ENCODE assay signal across 9 cellular contexts in genomic region chr2:27428213-27428977, GRCh38. TPM values are rescaled to one million over a fixed set of nuclear protein-coding genes. Genes with fewer than 3 reads are reported as not detected.
DNase-seq lines count a peak whose midpoint lies in the region; ATAC-seq, FAIRE-seq and TF ChIP-seq lines count a peak whose summit lies in the region.
"Had no signal": no experiment of that assay in that cellular context is flagged by ENCODE, and none has a peak within 500 bp of the region (broad histone marks: within the 10 kb centered on the region; RNA-seq: fewer than 3 reads in every experiment).

TSS of gene NRBP1 (plus strand) at chr2:27428631. CDS start at chr2:27433274, 4,643 bp downstream.

- H3K9ac ChIP-seq in kidney (ENCODE audit: low read length in 2 of 2) = peak within 1 kb of the TSS; percentile 81 to 85

- peak within 1 kb of the TSS; percentile 82 to 92 for H3K4me3 ChIP-seq in kidney (ENCODE audit: low read length in 2 of 2)

- H3K36me3 ChIP-seq in kidney (ENCODE audit: control insufficient read depth in 1 of 2, insufficient read depth in 2 of 2, low read length in 2 of 2) = peaks cover 2 to 8% of the 10 kb centered on the region in 2 donors

- no peak for TF ChIP-seq CTCF in kidney (IDR thresholded peaks at IDR 0.05; ENCODE audit: borderline replicate concordance, extremely low read depth, insufficient read depth)

- no peak for FAIRE-seq in kidney (lab: Jason Lieb, UNC)
- FAIRE-seq: endometrium had no signal

- peaks cover 10 to 12% of the 10 kb centered on the region in 2 donors for H3K4me1 ChIP-seq in kidney (ENCODE audit: control insufficient read depth in 1 of 2, insufficient read depth in 1 of 2, low read depth in 1 of 2, low read length in 2 of 2)

- intact Hi-C loops in kidney (cut with DNase I) = no loop called here

- ATAC-seq in GM19043 (IDR thresholded peaks at IDR 0.05; ENCODE audit: low read depth, unreplicated experiment) (peak; percentile 79), HG03354 (IDR thresholded peaks at IDR 0.05; ENCODE audit: poor library complexity, severe bottlenecking, unreplicated experiment) (peak; percentile 88)

- H3K27ac ChIP-seq in kidney (ENCODE audit: low read depth in 2 of 2, low read length in 2 of 2) = peak within 1 kb of the TSS; percentile 94 to 95

- DNase-seq in AML-193 (lab: John Stamatoyannopoulos, UW) (peak; percentile 85 to 92), NCI-H510A (lab: John Stamatoyannopoulos, UW) (peak; percentile 74), cerebellar nuclear complex (lab: John Stamatoyannopoulos, UW) (peak; percentile 39 to 69), kidney (peak; percentile 97)
- DNase-seq in activated CD4-positive, alpha-beta T cell treated with anti-CD3 and anti-CD28 coated beads for 1 hour = peak; percentile 86
- peak; percentile 84 to 88 for DNase-seq in stimulated activated CD4-positive, alpha-beta T cell treated with anti-CD3 and anti-CD28 coated beads, Interleukin-15, amount 100 ng/mL, for 1 hour (ENCODE audit: low read depth in 1 of 2, low spot score in 1 of 2)

- H3K9me3 ChIP-seq in kidney (ENCODE audit: control insufficient read depth in 1 of 2, low read length in 2 of 2) = no peaks in the 10 kb centered on the region

RNA-seq across cellular contexts. Expression of gene NRBP1, which starts in this region (rescaled TPM):
- total RNA-seq in kidney = 69.5 TPM
- polyA plus RNA-seq in kidney (ENCODE audit: insufficient read depth, low read depth, low replicate concordance) = 56.5 TPM

Comparison
In these comparisons a context has a peak if more than half of its experiments do, and no peak if none do; other contexts are left out.
1. Peak in every context shown above with its lines: DNase-seq, ATAC-seq, H3K4me3 ChIP-seq and H3K27ac ChIP-seq.